In the genomic region with DNA sequence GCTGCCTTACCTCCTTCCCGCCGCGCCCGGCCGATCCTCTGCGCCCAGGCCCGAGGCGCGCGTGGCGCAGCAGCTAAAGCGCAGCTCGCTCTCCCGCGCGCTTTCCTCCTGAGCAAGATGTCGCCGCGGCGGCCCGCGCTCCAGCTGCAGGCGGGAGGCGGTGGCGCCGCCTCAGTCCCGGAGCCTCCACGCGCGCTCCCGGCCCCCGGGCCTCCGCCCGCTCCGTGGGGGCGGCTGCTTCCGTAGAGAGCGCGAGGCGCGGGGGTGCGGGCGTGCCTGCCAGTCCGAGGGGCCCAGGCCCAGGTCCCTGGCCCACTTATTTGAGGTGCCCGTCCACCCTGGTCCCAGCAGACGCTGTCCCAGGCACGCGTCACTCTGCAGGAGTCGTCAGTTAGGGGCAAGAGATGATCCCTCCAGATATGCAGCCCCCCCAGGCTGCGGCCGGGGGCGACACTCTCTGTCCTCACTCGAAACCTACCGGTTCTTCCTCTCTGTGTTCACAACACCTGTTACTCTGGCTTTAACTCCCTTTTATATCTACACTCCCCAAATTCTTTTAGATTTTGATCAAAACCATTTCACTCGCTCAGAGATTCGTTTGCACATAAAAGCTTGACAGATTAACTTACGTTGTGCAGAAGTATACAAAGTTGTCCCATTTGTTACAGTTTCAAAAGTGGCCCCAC, we compare ENCODE assay signal across 8 cellular contexts. TPM values are rescaled to one million over a fixed set of nuclear protein-coding genes. Genes with fewer than 3 reads are reported as not detected.
A peak's percentile ranks its signal among the peaks of the same experiment; 100 is the strongest.
DNase-seq lines count a peak whose midpoint lies in the region; ATAC-seq and TF ChIP-seq lines count a peak whose summit lies in the region.

Gene CCSAP (minus strand): TSS at position 146 of the 686 bp plus-strand sequence. CDS start 582 bp downstream, outside the sequence.

- intact Hi-C loops in PC-3 (cut with micrococcal nuclease) (loop anchor here (1.0 to 5.0 kb wide), 3 partner anchors 44 to 99 kb away; no protein-coding TSS in a partner anchor), tibial artery (cut with DNase I; ENCODE audit: low total_unique reads) (loop anchor here (5.0 to 10.0 kb wide), 2 partner anchors 71 to 92 kb away; partner anchors contain the start of genes ACTA1 and RAB4A)

- H3K4me3 ChIP-seq in PC-3 (ENCODE audit: low read length) (peak within 1 kb of the TSS; percentile 96), neutrophil (ENCODE audit: low read depth in 1 of 2, low read length in 1 of 2) (peak within 1 kb of the TSS; percentile 71 to 89), tibial artery (peak within 1 kb of the TSS; percentile 68 to 99)

- H3K79me2 ChIP-seq in PC-3 (ENCODE audit: low read length) = peaks cover 39% of the 10 kb centered on the region

- no peak for TF ChIP-seq CTCF in C4-2B (conservative IDR thresholded peaks at IDR 0.05)
- TF ChIP-seq CTCF in PC-3 (conservative IDR thresholded peaks at IDR 0.05; ENCODE audit: low read depth, low read length) = no peak
- no peak for TF ChIP-seq CTCF in neutrophil (IDR thresholded peaks at IDR 0.05)
- TF ChIP-seq CTCF in tibial artery (IDR thresholded peaks at IDR 0.05) = no peak

- H3K27ac ChIP-seq in C4-2B = peak within 1 kb of the TSS; percentile 90
- no peak within 1 kb of the TSS for H3K27ac ChIP-seq in PC-3 (ENCODE audit: low read length)
- peak within 1 kb of the TSS; percentile 96 for H3K27ac ChIP-seq in neutrophil
- H3K27ac ChIP-seq in tibial artery = peak within 1 kb of the TSS; percentile 88 to 99

- DNase-seq in PC-3 = peak; percentile 49
- peak; percentile 27 for DNase-seq in activated gamma-delta T cell treated with anti-CD3 and anti-CD28 coated beads, Interleukin-2, amount 50 U/mL, for 16 hours (ENCODE audit: low read depth)
- DNase-seq in germinal center (ENCODE audit: low spot score) = peak; percentile 55
- peak; percentile 46 to 76 for DNase-seq in tibial artery

- CTCF ChIA-PET in PC-3 (lab: Charles Lee) = interaction anchor here (0.6 kb wide), 1 partner anchor 216 kb away, joined by 3 read pairs; no protein-coding TSS in a partner anchor

- H4K20me1 ChIP-seq in PC-3 (ENCODE audit: low read length) = no peaks in the 10 kb centered on the region

- peak within 1 kb of the TSS; percentile 69 for H3K9ac ChIP-seq in PC-3 (ENCODE audit: low read length)

- H3K36me3 ChIP-seq in PC-3 (ENCODE audit: low read depth, low read length) (no peaks in the 10 kb centered on the region), neutrophil (no peaks in the 10 kb centered on the region), tibial artery (no peaks in the 10 kb centered on the region)

- peak within 1 kb of the TSS; percentile 97 for H3K4me2 ChIP-seq in PC-3 (ENCODE audit: low read length)

- no peaks in the 10 kb centered on the region for H3K9me3 ChIP-seq in PC-3 (ENCODE audit: low read length)
- no peaks in the 10 kb centered on the region for H3K9me3 ChIP-seq in neutrophil
- H3K9me3 ChIP-seq in tibial artery = no peaks in the 10 kb centered on the region

- H3K4me1 ChIP-seq in PC-3 (ENCODE audit: insufficient read depth, low read length) (peaks cover 23% of the 10 kb centered on the region), neutrophil (ENCODE audit: control insufficient read depth in 1 of 2, insufficient read depth in 1 of 2, low read depth in 1 of 2, low read length in 1 of 2) (peaks cover 33 to 40% of the 10 kb centered on the region in 2 experiments), tibial artery (peaks cover 0 to 25% (median 14%) of the 10 kb centered on the region in 4 donors)

- no peaks in the 10 kb centered on the region for H3K9me2 ChIP-seq in PC-3 (replicated peaks; ENCODE audit: low read length)

- no TSS peak for BruUV-seq in PC-3 (replicated peaks; lab: Mats Ljungman, UMichigan)

- ATAC-seq in GM19043 (IDR thresholded peaks at IDR 0.05; ENCODE audit: low read depth, unreplicated experiment) (peak; percentile 26), HG03175 (IDR thresholded peaks at IDR 0.05; ENCODE audit: unreplicated experiment) (peak; percentile 34), PC-3 (peak; percentile 52)

- H3K27me3 ChIP-seq in PC-3 (ENCODE audit: low read length) = no peaks in the 10 kb centered on the region
- H3K27me3 ChIP-seq in neutrophil = peaks cover 53% of the 10 kb centered on the region
- peaks cover 0 to 10% of the 10 kb centered on the region in 2 donors for H3K27me3 ChIP-seq in tibial artery

- POLR2A ChIA-PET in PC-3 (lab: Charles Lee; ENCODE audit: unreplicated experiment) = interaction anchor here (0.5 to 0.6 kb wide), 2 partner anchors 98 to 682 kb away, joined by 3 to 5 read pairs; no protein-coding TSS in a partner anchor

- no peaks in the 10 kb centered on the region for H3F3A ChIP-seq in PC-3 (ENCODE audit: low read length, unreplicated experiment)

- H2AFZ ChIP-seq in PC-3 (ENCODE audit: low read length) = peak within 1 kb of the TSS; percentile 97

RNA-seq across cellular contexts. Expression of gene CCSAP, which starts in this region (rescaled TPM):
- 9.5 and 9.7 TPM in 2 replicates for total RNA-seq in PC-3 (2014; rRNA removed)
